9 cellular contexts compared by ENCODE assay signal in the genomic region with DNA sequence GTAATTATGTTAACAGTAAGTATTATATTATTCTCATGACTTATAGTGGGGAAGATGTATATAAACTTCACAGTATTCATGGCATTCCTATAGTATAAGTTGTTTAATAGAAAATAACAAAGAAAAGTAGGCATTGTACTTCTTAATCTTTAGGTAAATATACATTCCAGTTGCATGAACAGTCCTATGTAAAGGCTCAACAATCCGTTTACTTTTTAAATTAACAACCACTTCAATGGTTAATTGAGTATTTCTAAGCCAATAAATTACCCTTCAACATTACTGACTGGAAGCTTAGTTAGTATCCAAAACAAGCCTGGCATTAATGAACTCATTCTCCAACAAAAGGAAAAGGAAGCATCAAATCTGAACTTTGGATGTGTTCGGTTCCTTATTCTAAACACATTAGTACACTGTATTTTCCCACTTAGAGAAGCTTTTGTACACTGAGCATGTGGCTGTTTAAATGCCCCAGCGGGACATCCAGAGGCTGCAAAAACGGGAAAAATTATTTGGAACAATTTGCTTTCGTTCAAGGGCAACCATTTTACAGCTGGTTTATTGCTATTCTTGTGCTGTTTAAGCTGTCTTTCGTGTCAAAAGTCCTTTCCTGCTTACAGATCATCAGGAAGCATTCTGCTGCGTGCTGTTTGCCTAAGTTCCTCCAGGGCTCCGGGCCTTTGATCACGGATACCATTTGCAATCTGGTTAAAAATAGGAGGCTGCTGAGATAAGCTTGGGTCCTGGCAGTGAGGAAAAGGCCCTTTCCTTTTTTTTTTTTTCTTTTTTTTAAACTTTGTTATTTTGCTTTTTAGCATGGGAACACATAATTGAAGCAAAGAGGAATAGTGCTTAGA.
DNase-seq lines count a peak whose midpoint lies in the region; ATAC-seq and TF ChIP-seq lines count a peak whose summit lies in the region.
"Had no signal": no experiment of that assay in that cellular context is flagged by ENCODE, and none has a peak within 500 bp of the region (broad histone marks: within the 10 kb centered on the region; RNA-seq: fewer than 3 reads in every experiment).

No MANE protein-coding gene starts in this region.

- peak overlapping the region; percentile 74 for H3K4me2 ChIP-seq in osteoblast (ENCODE audit: insufficient read depth, low read length)

- H4K20me1 ChIP-seq in osteoblast (ENCODE audit: insufficient read depth, low read length): no peaks in the 10 kb centered on the region

- 0 out of 2 replicates have a peak, but pooled peaks have one; percentile 5 for TF ChIP-seq CTCF in Panc1 (IDR thresholded peaks at IDR 0.05)
- peak; percentile 22 for TF ChIP-seq CTCF in fibroblast of villous mesenchyme (IDR thresholded peaks at IDR 0.05; ENCODE audit: insufficient read depth, low read depth, low read length)
- TF ChIP-seq CTCF in osteoblast (IDR thresholded peaks at IDR 0.05; ENCODE audit: extremely low read depth, low read depth, low read length): peak; percentile 10
- TF ChIP-seq CTCF in activated CD8-positive, alpha-beta T cell treated with anti-CD3 and anti-CD28 coated beads for 36 hours (IDR thresholded peaks at IDR 0.05): no peak

- no peaks in the 10 kb centered on the region for H3K36me3 Mint-ChIP-seq in effector memory CD8-positive, alpha-beta T cell (ENCODE audit: insufficient read depth)
- no peaks in the 10 kb centered on the region for H3K36me3 Mint-ChIP-seq in activated CD8-positive, alpha-beta T cell treated with anti-CD3 and anti-CD28 coated beads for 36 hours (ENCODE audit: low read depth)
- H3K36me3 Mint-ChIP-seq: activated naive CD8-positive, alpha-beta T cell had no signal

- H2AFZ ChIP-seq in osteoblast (ENCODE audit: low read length): peak overlapping the region; percentile 98

- peaks cover 0 to 1% of the 10 kb centered on the region in 2 donors for H3K9me3 Mint-ChIP-seq in effector memory CD8-positive, alpha-beta T cell
- H3K9me3 Mint-ChIP-seq in activated CD8-positive, alpha-beta T cell treated with anti-CD3 and anti-CD28 coated beads for 36 hours: no peaks in the 10 kb centered on the region

- H3K9me3 ChIP-seq in Panc1 (ENCODE audit: control insufficient read depth, insufficient read depth, low read depth, low read length) (no peaks in the 10 kb centered on the region), osteoblast (ENCODE audit: low read depth, low read length) (no peaks in the 10 kb centered on the region)

- H3K27ac Mint-ChIP-seq in effector memory CD8-positive, alpha-beta T cell: no peak overlapping the region
- H3K27ac Mint-ChIP-seq in activated CD8-positive, alpha-beta T cell treated with anti-CD3 and anti-CD28 coated beads for 36 hours: no peak overlapping the region
- H3K27ac Mint-ChIP-seq: activated naive CD8-positive, alpha-beta T cell had no signal

- H3K4me1 ChIP-seq in Panc1 (ENCODE audit: control insufficient read depth, insufficient read depth, low read length): peaks cover 4% of the 10 kb centered on the region
- H3K4me1 ChIP-seq in osteoblast (ENCODE audit: insufficient read depth, low read length): no peaks in the 10 kb centered on the region

- in situ Hi-C loops in Panc1 (cut with HindIII; ENCODE audit: low pct_unique_long_range_greater_than_20kb, low sequenced_read_pairs): no loop called here

- H3K36me3 ChIP-seq in Panc1 (ENCODE audit: control insufficient read depth, insufficient read depth, low read length) (no peaks in the 10 kb centered on the region), osteoblast (ENCODE audit: insufficient read depth, low read length) (no peaks in the 10 kb centered on the region)

- no peaks in the 10 kb centered on the region for H3K27me3 Mint-ChIP-seq in effector memory CD8-positive, alpha-beta T cell
- H3K27me3 Mint-ChIP-seq in activated CD8-positive, alpha-beta T cell treated with anti-CD3 and anti-CD28 coated beads for 36 hours: peaks cover 1% of the 10 kb centered on the region
- H3K27me3 Mint-ChIP-seq: activated naive CD8-positive, alpha-beta T cell had no signal

- no peaks in the 10 kb centered on the region for H3K27me3 ChIP-seq in Panc1 (ENCODE audit: control insufficient read depth, insufficient read depth, low read length)
- H3K27me3 ChIP-seq in osteoblast (ENCODE audit: insufficient read depth, low read length): no peaks in the 10 kb centered on the region

- no TSS peak for BruUV-seq in Panc1 (replicated peaks; lab: Mats Ljungman, UMichigan)

- CTCF ChIA-PET in Panc1 (lab: Charles Lee): interaction anchor here (0.7 kb wide), 1 partner anchor 491 kb away, joined by 3 read pairs; no protein-coding TSS in a partner anchor
- CTCF ChIA-PET in activated CD8-positive, alpha-beta T cell treated with anti-CD3 and anti-CD28 coated beads for 36 hours (lab: Charles Lee): interaction anchor here (0.7 kb wide), 1 partner anchor 21 kb away, joined by 3 read pairs; no protein-coding TSS in a partner anchor

- no peaks in the 10 kb centered on the region for H3K4me1 Mint-ChIP-seq in effector memory CD8-positive, alpha-beta T cell (ENCODE audit: low read depth in 2 of 2)
- H3K4me1 Mint-ChIP-seq in activated CD8-positive, alpha-beta T cell treated with anti-CD3 and anti-CD28 coated beads for 36 hours (ENCODE audit: low read depth): no peaks in the 10 kb centered on the region

- H3K4me3 ChIP-seq in Panc1 (ENCODE audit: low read depth in 2 of 2, low read length in 2 of 2) (peak overlapping the region in 1 of 2 experiments; percentile 35; a peak in 2 of 4 replicates), fibroblast of villous mesenchyme (ENCODE audit: low read depth, low read length) (no peak overlapping the region), osteoblast (ENCODE audit: insufficient read depth, low read length) (peak overlapping the region; percentile 41)

- H3K79me2 ChIP-seq in osteoblast (ENCODE audit: insufficient read depth, low read length): no peaks in the 10 kb centered on the region

- intact Hi-C loops in Panc1 (cut with micrococcal nuclease; ENCODE audit: unreplicated experiment): no loop called here
- intact Hi-C loops in activated CD8-positive, alpha-beta T cell treated with anti-CD3 and anti-CD28 coated beads for 36 hours (cut with micrococcal nuclease): no loop called here

- H3K4me3 Mint-ChIP-seq in effector memory CD8-positive, alpha-beta T cell: no peak overlapping the region
- no peak overlapping the region for H3K4me3 Mint-ChIP-seq in activated CD8-positive, alpha-beta T cell treated with anti-CD3 and anti-CD28 coated beads for 36 hours
- H3K4me3 Mint-ChIP-seq: activated naive CD8-positive, alpha-beta T cell had no signal

- ATAC-seq in Panc1 (peak; percentile 91), HG03342 (IDR thresholded peaks at IDR 0.05; ENCODE audit: unreplicated experiment) (no peak), GM18868 (IDR thresholded peaks at IDR 0.05; ENCODE audit: unreplicated experiment) (no peak)
- ATAC-seq in effector memory CD8-positive, alpha-beta T cell (replicated peaks): no peak
- no peak for ATAC-seq in activated CD8-positive, alpha-beta T cell treated with anti-CD3 and anti-CD28 coated beads for 36 hours

- DNase-seq in Daoy (ENCODE audit: low read depth) (peak; percentile 2), Panc1 (ENCODE audit: low read depth, low spot score) (peak; percentile 4), fibroblast of villous mesenchyme (ENCODE audit: low read depth) (peak; percentile 50), osteoblast (ENCODE audit: insufficient read length, low spot score, missing footprints) (peak; percentile 1)
- DNase-seq in effector memory CD8-positive, alpha-beta T cell: no peak
- DNase-seq in activated CD8-positive, alpha-beta T cell treated with anti-CD3 and anti-CD28 coated beads for 36 hours: no peak

- POLR2A ChIA-PET in Panc1 (lab: Charles Lee): no interaction called here
- POLR2A ChIA-PET in activated CD8-positive, alpha-beta T cell treated with anti-CD3 and anti-CD28 coated beads for 36 hours (lab: Charles Lee): interaction anchor here (0.6 kb wide), 1 partner anchor 619 kb away, joined by 3 read pairs; no protein-coding TSS in a partner anchor

- H3K27ac ChIP-seq in Panc1 (ENCODE audit: low read length) (peak overlapping the region; percentile 72), osteoblast (ENCODE audit: low read depth, low read length) (no peak overlapping the region)

Comparison
In these comparisons a context has a peak if more than half of its experiments do, and no peak if none do; other contexts are left out.
1. DNase-seq: peak in Daoy (single experiment), Panc1 (single experiment), fibroblast of villous mesenchyme (single experiment) and osteoblast (single experiment); none in effector memory CD8-positive, alpha-beta T cell (0 of 3) and activated CD8-positive, alpha-beta T cell treated with anti-CD3 and anti-CD28 coated beads for 36 hours (single experiment).